ENCODE assay signal across 11 cellular contexts in genomic region chr2:45675130-45675812, GRCh38. TPM values are rescaled to one million over a fixed set of nuclear protein-coding genes. Genes with fewer than 3 reads are reported as not detected.
DNase-seq lines count a peak whose midpoint lies in the region; ATAC-seq and TF ChIP-seq lines count a peak whose summit lies in the region.
"Had no signal": no experiment of that assay in that cellular context is flagged by ENCODE, and none has a peak within 500 bp of the region (broad histone marks: within the 10 kb centered on the region; RNA-seq: fewer than 3 reads in every experiment).

No MANE protein-coding gene starts in this region.

- peak; percentile 66 for DNase-seq in DMS 273 treated with DMSO at 0.1 percent for 48 hours (lab: John Stamatoyannopoulos, UW)
- peak; percentile 63 for DNase-seq in NCI-H526 treated with DMSO at 0.1 percent for 48 hours (lab: John Stamatoyannopoulos, UW)
- peak; percentile 69 to 85 for DNase-seq in foreskin keratinocyte
- no peak for DNase-seq in omental fat pad (ENCODE audit: low spot score)
- no peak for DNase-seq in inferior parietal cortex (ENCODE audit: extremely low spot score)
- DNase-seq in stimulated activated CD4-positive, alpha-beta T cell treated with anti-CD3 and anti-CD28 coated beads, Interleukin-2, amount 100 ng/mL, for 48 hours, result no peak
- DNase-seq: gastrocnemius medialis, NCI-H1092 had no signal

- peak; percentile 91 for ATAC-seq in foreskin keratinocyte
- peak; percentile 86 for ATAC-seq in omental fat pad (ENCODE audit: low FRiP score)
- ATAC-seq in HG03095 (IDR thresholded peaks at IDR 0.05; ENCODE audit: unreplicated experiment), result no peak
- ATAC-seq in HG03521 (IDR thresholded peaks at IDR 0.05; ENCODE audit: unreplicated experiment), result no peak
- ATAC-seq: activated naive CD4-positive, alpha-beta T cell treated with anti-CD3 and anti-CD28 coated beads, Interleukin-2, amount 50 U/mL, for 72 hours; gastrocnemius medialis had no signal

- H3K27me3 ChIP-seq in foreskin keratinocyte, result no peaks in the 10 kb centered on the region
- H3K27me3 ChIP-seq: gastrocnemius medialis had no signal

- TF ChIP-seq CTCF in foreskin keratinocyte (conservative IDR thresholded peaks at IDR 0.05) (no peak), omental fat pad (IDR thresholded peaks at IDR 0.05) (no peak)

- no peak overlapping the region for H3K27ac ChIP-seq in foreskin keratinocyte
- H3K27ac ChIP-seq: gastrocnemius medialis had no signal

- H3K4me1 ChIP-seq in foreskin keratinocyte, result peaks cover 18% of the 10 kb centered on the region

RNA-seq across cellular contexts. Expression of gene PRKCE, which starts 23.8 kb away (rescaled TPM):
- 2.5 and 2.6 TPM in 2 replicates for total RNA-seq in foreskin keratinocyte
- 0.56 and 0.93 TPM in 2 replicates for polyA plus RNA-seq in foreskin keratinocyte
- 10 to 100 TPM in 2 of 4 donors, 1 to 10 TPM in 2; 8.8 to 24.3 (median 14.0) TPM for total RNA-seq in omental fat pad

Comparison
In these comparisons a context has a peak if more than half of its experiments do, and no peak if none do; other contexts are left out.
1. DNase-seq: peak in DMS 273 treated with DMSO at 0.1 percent for 48 hours (single experiment), NCI-H526 treated with DMSO at 0.1 percent for 48 hours (single experiment) and foreskin keratinocyte (2 of 2); none in omental fat pad (single experiment), inferior parietal cortex (single experiment) and stimulated activated CD4-positive, alpha-beta T cell treated with anti-CD3 and anti-CD28 coated beads, Interleukin-2, amount 100 ng/mL, for 48 hours (0 of 2).
2. ATAC-seq: peak in foreskin keratinocyte (single experiment) and omental fat pad (single experiment); none in HG03095 (single experiment) and HG03521 (single experiment).